In genomic region chr11:70730411-70730810, GRCh38 we compare ENCODE assay signal across 29 cellular contexts.
"Had no signal": no experiment of that assay in that cellular context is flagged by ENCODE, and none has a peak within 500 bp of the region (broad histone marks: within the 10 kb centered on the region; RNA-seq: fewer than 3 reads in every experiment).

No MANE protein-coding gene starts in this region.

- H3K27ac ChIP-seq: ascending aorta, cardiac muscle cell, KMS-11, Peyer's patch had no signal

- H3K27ac Mint-ChIP-seq: activated CD4-positive, alpha-beta memory T cell treated with anti-CD3 and anti-CD28 coated beads, Interleukin-2, amount 10 ng/mL, durations not matched to agents 7 days and 5 days; activated CD8-positive, alpha-beta memory T cell treated with anti-CD3 and anti-CD28 coated beads, Interleukin-2, amount 10 ng/mL, durations not matched to agents 7 days and 5 days; activated naive CD8-positive, alpha-beta T cell treated with anti-CD3 and anti-CD28 coated beads, Interleukin-2, amount 10 ng/mL, durations not matched to agents 7 days and 5 days; activated T-helper 2 cell treated with anti-CD3 and anti-CD28 coated beads, Interferon-gamma antibody, Interleukin-2, Interleukin-4, amounts not matched to agents 10 μg/mL and 5 μg/mL and 100 μg/mL, durations not matched to agents 14 hours and 24 hours and 36 hours had no signal

- H3K4me3 ChIP-seq: ascending aorta, cardiac muscle cell, Peyer's patch had no signal

- ATAC-seq: activated CD8-positive, alpha-beta memory T cell treated with anti-CD3 and anti-CD28 coated beads, Interleukin-2, amount 10 ng/mL, durations not matched to agents 7 days and 5 days; PC-3 had no signal

- H3K9ac ChIP-seq: KMS-11 had no signal

- H3K4me1 Mint-ChIP-seq: activated CD4-positive, alpha-beta memory T cell treated with anti-CD3 and anti-CD28 coated beads, Interleukin-2, amount 10 ng/mL, durations not matched to agents 7 days and 5 days; activated CD8-positive, alpha-beta memory T cell treated with anti-CD3 and anti-CD28 coated beads, Interleukin-2, amount 10 ng/mL, durations not matched to agents 7 days and 5 days; activated naive CD8-positive, alpha-beta T cell treated with anti-CD3 and anti-CD28 coated beads, Interleukin-2, amount 10 ng/mL, durations not matched to agents 7 days and 5 days; central memory CD8-positive, alpha-beta T cell had no signal

- H3K4me1 ChIP-seq: ascending aorta, Peyer's patch had no signal

- H3K9me3 ChIP-seq: ascending aorta, Peyer's patch had no signal

- H3K36me3 ChIP-seq: ascending aorta, cardiac muscle cell, Peyer's patch had no signal

- H3K27me3 Mint-ChIP-seq: activated CD4-positive, alpha-beta memory T cell treated with anti-CD3 and anti-CD28 coated beads, Interleukin-2, amount 10 ng/mL, durations not matched to agents 7 days and 5 days; activated CD8-positive, alpha-beta memory T cell treated with anti-CD3 and anti-CD28 coated beads, Interleukin-2, amount 10 ng/mL, durations not matched to agents 7 days and 5 days; activated naive CD8-positive, alpha-beta T cell treated with anti-CD3 and anti-CD28 coated beads, Interleukin-2, amount 10 ng/mL, durations not matched to agents 7 days and 5 days; central memory CD8-positive, alpha-beta T cell had no signal

- DNase-seq: activated CD4-positive, alpha-beta memory T cell treated with anti-CD3 and anti-CD28 coated beads, Interleukin-2, amount 10 ng/mL, durations not matched to agents 7 days and 5 days; activated CD4-positive, alpha-beta T cell treated with anti-CD3 and anti-CD28 coated beads for 1 hour; activated CD4-positive, alpha-beta T cell treated with anti-CD3 and anti-CD28 coated beads for 48 hours; activated CD4-positive, CD25-positive, alpha-beta regulatory T cell; activated CD8-positive, alpha-beta memory T cell treated with anti-CD3 and anti-CD28 coated beads for 24 hours; activated CD8-positive, alpha-beta memory T cell treated with anti-CD3 and anti-CD28 coated beads, Interleukin-2, amount 10 ng/mL, durations not matched to agents 7 days and 5 days; activated CD8-positive, alpha-beta memory T cell treated with anti-CD3 and anti-CD28 coated beads, Interleukin-2, amount 50 U/mL, for 48 hours; activated gamma-delta T cell; activated naive CD4-positive, alpha-beta T cell treated with anti-CD3 and anti-CD28 coated beads, Interleukin-2, amount 50 U/mL, for 16 hours; activated naive CD8-positive, alpha-beta T cell treated with anti-CD3 and anti-CD28 coated beads, Interleukin-2, amount 10 ng/mL, durations not matched to agents 7 days and 5 days; amygdala; MM.1S; NCI-H1092; NCI-H1436 treated with DMSO at 0.1 percent for 48 hours; NCI-H1694 treated with DMSO at 0.1 percent for 48 hours; NCI-H524 treated with DMSO at 0.1 percent for 48 hours; NCI-H748 treated with DMSO at 0.1 percent for 48 hours; NK-92 treated with Interleukin-12 subunit alpha and Interleukin-12 subunit beta, amount 100 ng/mL, for 24 hours; PC-3; Peyer's patch; SW 1271; T-helper 1 cell; T-helper 2 cell; T-helper 9 cell had no signal

- H3K36me3 Mint-ChIP-seq: activated CD8-positive, alpha-beta memory T cell treated with anti-CD3 and anti-CD28 coated beads, Interleukin-2, amount 10 ng/mL, durations not matched to agents 7 days and 5 days; activated naive CD8-positive, alpha-beta T cell treated with anti-CD3 and anti-CD28 coated beads, Interleukin-2, amount 10 ng/mL, durations not matched to agents 7 days and 5 days had no signal

- H3K9me3 Mint-ChIP-seq: activated CD4-positive, alpha-beta memory T cell treated with anti-CD3 and anti-CD28 coated beads, Interleukin-2, amount 10 ng/mL, durations not matched to agents 7 days and 5 days; activated T-helper 2 cell treated with anti-CD3 and anti-CD28 coated beads, Interferon-gamma antibody, Interleukin-2, Interleukin-4, amounts not matched to agents 10 μg/mL and 5 μg/mL and 100 μg/mL, durations not matched to agents 14 hours and 24 hours and 36 hours; central memory CD8-positive, alpha-beta T cell had no signal

- H3K4me3 Mint-ChIP-seq: activated CD4-positive, alpha-beta memory T cell treated with anti-CD3 and anti-CD28 coated beads, Interleukin-2, amount 10 ng/mL, durations not matched to agents 7 days and 5 days; activated CD8-positive, alpha-beta memory T cell treated with anti-CD3 and anti-CD28 coated beads, Interleukin-2, amount 10 ng/mL, durations not matched to agents 7 days and 5 days; activated naive CD8-positive, alpha-beta T cell treated with anti-CD3 and anti-CD28 coated beads, Interleukin-2, amount 10 ng/mL, durations not matched to agents 7 days and 5 days; central memory CD8-positive, alpha-beta T cell had no signal
